1 cellular context compared by ENCODE assay signal in genomic region chr12:119669744-119670472, GRCh38.
TF ChIP-seq lines count a peak whose summit lies in the region.

No MANE protein-coding gene starts in this region.

TF ChIP-seq in endothelial cell of umbilical vein, 7 proteins besides CTCF, POLR2A, EP300 and RAD21:
- no peak for TF ChIP-seq GATA2 (IDR thresholded peaks at IDR 0.05; ENCODE audit: insufficient read depth, insufficient read length, low read depth, low read length)
